ENCODE assay signal across 8 cellular contexts in the genomic region with DNA sequence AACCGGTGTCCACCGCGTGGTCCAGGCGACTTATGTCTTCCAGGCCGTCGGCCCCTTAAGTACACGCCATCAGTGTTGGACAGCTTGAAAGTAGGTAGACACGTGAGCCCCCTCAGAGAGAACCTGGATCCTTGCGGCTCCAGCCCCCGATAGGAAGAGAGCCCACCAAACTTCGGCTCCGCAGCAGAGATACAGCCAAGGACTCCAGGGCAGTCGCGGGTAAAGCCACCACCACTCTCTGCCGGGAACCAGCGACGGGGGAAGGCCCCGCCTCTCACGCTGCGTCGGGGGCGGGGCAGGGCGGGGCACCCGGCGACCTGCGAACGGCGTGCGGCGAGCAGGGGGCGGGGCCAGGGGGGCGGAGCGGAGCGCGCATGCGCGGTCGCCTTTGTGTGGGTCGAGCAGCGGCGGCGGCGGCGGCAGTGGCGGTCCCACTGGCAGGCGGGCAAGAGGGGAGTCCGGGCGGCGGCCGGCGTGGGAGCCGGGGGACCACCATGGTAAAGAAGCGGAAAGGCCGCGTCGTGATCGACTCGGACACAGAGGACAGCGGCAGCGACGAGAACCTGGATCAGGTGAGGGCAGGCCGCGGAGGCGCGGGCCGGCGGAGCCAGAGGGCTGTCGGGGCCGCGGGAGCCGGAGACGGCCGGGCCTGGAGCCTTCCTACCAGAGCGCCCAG. TPM values are rescaled to one million over a fixed set of nuclear protein-coding genes. Genes with fewer than 3 reads are reported as not detected.
DNase-seq lines count a peak whose midpoint lies in the region; ATAC-seq and TF ChIP-seq lines count a peak whose summit lies in the region.

A gene (plus strand): TSS at position 354 of the 676 bp plus-strand sequence. CDS start 21 bp downstream, at position 375.

- H3K27ac Mint-ChIP-seq in activated naive CD4-positive, alpha-beta T cell treated with anti-CD3 and anti-CD28 coated beads, Interleukin-2, amount 50 U/mL, for 72 hours, result peak within 1 kb of the TSS; percentile 91 to 98

- H3K36me3 Mint-ChIP-seq in activated naive CD4-positive, alpha-beta T cell treated with anti-CD3 and anti-CD28 coated beads, Interleukin-2, amount 50 U/mL, for 72 hours, result peaks cover 11 to 15% of the 10 kb centered on the region in 2 donors

- H3K4me3 ChIP-seq in HFF-Myc (replicated peaks; ENCODE audit: low read depth, low read length) (peak within 1 kb of the TSS; percentile 61), NB4 (ENCODE audit: low read depth, low read length) (peak within 1 kb of the TSS; percentile 96)

- TF ChIP-seq CTCF in HFF-Myc (IDR thresholded peaks at IDR 0.05; ENCODE audit: low read depth, low read length, missing control alignments) (no peak), NB4 (IDR thresholded peaks at IDR 0.05; ENCODE audit: low read depth, low read length) (no peak), omental fat pad (IDR thresholded peaks at IDR 0.05) (no peak)

- no peaks in the 10 kb centered on the region for H3K9me3 Mint-ChIP-seq in activated naive CD4-positive, alpha-beta T cell treated with anti-CD3 and anti-CD28 coated beads, Interleukin-2, amount 50 U/mL, for 72 hours

- DNase-seq in GM04503 (ENCODE audit: low read depth) (peak; percentile 34), HFF-Myc (ENCODE audit: extremely low read depth, low read depth) (peak; percentile 41), NB4 (ENCODE audit: low read depth) (peak; percentile 89), SKM-1 (lab: John Stamatoyannopoulos, UW; ENCODE audit: unreplicated experiment) (peak; percentile 80), glomerular endothelial cell (ENCODE audit: extremely low read depth, low read depth, low spot score) (peak; percentile 42), omental fat pad (ENCODE audit: low spot score) (peak; percentile 87)
- DNase-seq in activated naive CD4-positive, alpha-beta T cell treated with anti-CD3 and anti-CD28 coated beads, Interleukin-2, amount 50 U/mL, for 72 hours (ENCODE audit: low spot score in 2 of 2), result peak; percentile 97 to 99

- TF ChIP-seq POLR2A in NB4 (IDR thresholded peaks at IDR 0.05; ENCODE audit: extremely low read depth, insufficient read length), result peak; percentile 93

- peak within 1 kb of the TSS; percentile 73 for H3K27ac ChIP-seq in temporal lobe (ENCODE audit: low read depth, low read length)

- peak; percentile 96 to 97 for ATAC-seq in activated naive CD4-positive, alpha-beta T cell treated with anti-CD3 and anti-CD28 coated beads, Interleukin-2, amount 50 U/mL, for 72 hours
- ATAC-seq in omental fat pad (ENCODE audit: low FRiP score), result peak; percentile 94

RNA-seq across cellular contexts. Expression of the gene that starts here (rescaled TPM):
- total RNA-seq in activated naive CD4-positive, alpha-beta T cell treated with anti-CD3 and anti-CD28 coated beads, Interleukin-2, amount 50 U/mL, for 72 hours, result 10 to 100 TPM; 26.3 to 29.4 TPM
- total RNA-seq in glomerular endothelial cell (27.4 and 34.7 TPM in 2 replicates), omental fat pad (10 to 100 TPM; 18.1 to 39.7 (median 25.8) TPM), temporal lobe (54.6 TPM)

Comparison
In these comparisons a context has a peak if more than half of its experiments do, and no peak if none do; other contexts are left out.
1. Peak in every context shown above with its lines: DNase-seq, ATAC-seq, H3K4me3 ChIP-seq and H3K27ac ChIP-seq.
2. DNase-seq: peak in every context shown above with its lines; median percentile 98 in activated naive CD4-positive, alpha-beta T cell treated with anti-CD3 and anti-CD28 coated beads, Interleukin-2, amount 50 U/mL, for 72 hours; 89 in NB4; 87 in omental fat pad; 80 in SKM-1; 42 in glomerular endothelial cell; 41 in HFF-Myc; 34 in GM04503.